Comparison of ENCODE assay signal across 18 cellular contexts in the genomic region with DNA sequence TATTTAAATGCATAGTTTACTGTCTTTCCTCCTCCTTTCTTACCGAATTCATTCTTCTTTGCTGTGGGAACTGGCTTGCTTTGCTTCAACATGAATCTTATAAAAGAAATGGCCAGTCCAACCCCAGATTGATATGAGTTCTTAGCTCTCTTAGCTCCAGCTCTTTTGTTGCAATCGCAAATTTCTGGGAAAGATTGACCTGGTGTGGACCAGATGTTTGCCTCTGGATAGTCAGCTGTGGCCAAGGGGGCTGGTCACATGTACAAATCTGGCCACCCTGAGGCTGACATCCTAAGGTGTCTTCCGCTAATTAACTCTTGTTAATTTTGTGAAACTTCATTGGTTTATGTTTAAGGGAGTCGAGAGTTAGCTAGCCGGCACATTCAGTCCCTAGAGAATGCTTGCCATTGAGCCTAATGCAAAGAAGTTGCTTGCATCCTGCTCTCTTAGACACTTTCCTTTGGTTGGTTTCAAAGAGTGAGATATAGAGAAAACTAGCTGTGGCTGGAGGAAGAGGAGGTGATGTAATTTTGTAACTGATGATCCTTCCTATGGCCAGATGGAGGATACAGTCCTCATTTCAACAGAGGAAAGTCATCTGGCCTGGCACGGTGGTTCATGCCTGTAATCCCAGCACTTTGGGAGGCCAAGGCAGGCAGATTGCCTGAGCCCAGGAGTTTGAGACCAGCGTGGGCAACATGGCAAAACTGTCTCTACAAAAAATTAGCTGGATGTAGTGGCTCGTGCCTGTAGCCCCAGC.
"Had no signal": no experiment of that assay in that cellular context is flagged by ENCODE, and none has a peak within 500 bp of the region (broad histone marks: within the 10 kb centered on the region; RNA-seq: fewer than 3 reads in every experiment).

No MANE protein-coding gene starts in this region.

- H3K4me1 ChIP-seq: parathyroid adenoma, stomach, thyroid gland had no signal

- ATAC-seq: esophagus mucosa; left colon; natural killer cell; stimulated activated effector memory CD8-positive, alpha-beta T cell treated with anti-CD3 and anti-CD28 coated beads, Interleukin-12 subunit alpha, Interleukin-12 subunit beta, amount 100 ng/mL, for 72 hours had no signal

- H3K4me3 ChIP-seq: dorsolateral prefrontal cortex, lung, sigmoid colon, stomach, thyroid gland, vagina had no signal

- H3K27me3 ChIP-seq: dorsolateral prefrontal cortex, sigmoid colon, stomach, thyroid gland, vagina had no signal

- H3K36me3 ChIP-seq: thyroid gland, vagina had no signal

- H3K9me3 ChIP-seq: sigmoid colon, stomach, thyroid gland, vagina had no signal

- H3K27ac ChIP-seq: dorsolateral prefrontal cortex, epithelial cell of prostate, parathyroid adenoma, sigmoid colon, thyroid gland, vagina had no signal

- DNase-seq: dorsolateral prefrontal cortex; effector CD8-positive, alpha-beta T cell; endodermal cell; left colon; natural killer cell; sigmoid colon; stimulated activated CD4-positive, alpha-beta T cell treated with anti-CD3 and anti-CD28 coated beads, Interleukin-2, amount 100 ng/mL, for 24 hours; stimulated activated CD4-positive, alpha-beta T cell treated with anti-CD3 and anti-CD28 coated beads, Interleukin-4, amount 100 ng/mL, for 24 hours; stimulated activated naive CD4-positive, alpha-beta T cell treated with Interleukin-2 at 50 U/mL for 16 hours; stomach; thyroid gland; trophoblast cell had no signal
